ENCODE assay signal across 33 cellular contexts in genomic region chr3:162996368-162996767, GRCh38.
"Had no signal": no experiment of that assay in that cellular context is flagged by ENCODE, and none has a peak within 500 bp of the region (broad histone marks: within the 10 kb centered on the region; RNA-seq: fewer than 3 reads in every experiment).

No MANE protein-coding gene starts in this region.

- H3K27me3 ChIP-seq: brain microvascular endothelial cell, cardiac muscle cell, Peyer's patch had no signal

- DNase-seq: activated CD4-positive, alpha-beta memory T cell treated with anti-CD3 and anti-CD28 coated beads, Interleukin-2, amount 10 ng/mL, durations not matched to agents 7 days and 5 days; activated CD4-positive, alpha-beta T cell treated with anti-CD3 and anti-CD28 coated beads for 1 hour; activated CD4-positive, alpha-beta T cell treated with anti-CD3 and anti-CD28 coated beads for 48 hours; activated CD4-positive, CD25-positive, alpha-beta regulatory T cell; activated CD8-positive, alpha-beta memory T cell treated with anti-CD3 and anti-CD28 coated beads for 24 hours; activated CD8-positive, alpha-beta memory T cell treated with anti-CD3 and anti-CD28 coated beads, Interleukin-2, amount 10 ng/mL, durations not matched to agents 7 days and 5 days; activated CD8-positive, alpha-beta memory T cell treated with anti-CD3 and anti-CD28 coated beads, Interleukin-2, amount 50 U/mL, for 48 hours; activated effector memory CD4-positive, alpha-beta T cell treated with anti-CD3 and anti-CD28 coated beads, Interleukin-2, amount 50 U/mL, for 16 hours; activated naive CD4-positive, alpha-beta T cell; activated naive CD4-positive, alpha-beta T cell treated with anti-CD3 and anti-CD28 coated beads, Interleukin-2, amount 50 U/mL, for 16 hours; activated naive CD8-positive, alpha-beta T cell treated with anti-CD3 and anti-CD28 coated beads for 36 hours; activated T-cell treated with anti-CD3 and anti-CD28 coated beads, Interleukin-2, amount 50 U/mL, for 72 hours; amniotic stem cell; aorta; brain microvascular endothelial cell; MV-4-11; NCI-H1092; NCI-H1436 treated with DMSO at 0.1 percent for 48 hours; NCI-H1694 treated with DMSO at 0.1 percent for 48 hours; NCI-H2029; NCI-H510A; NCI-H526; NCI-H748 treated with DMSO at 0.1 percent for 48 hours; NK-92 treated with Interleukin-12 subunit alpha and Interleukin-12 subunit beta, amount 100 ng/mL, for 24 hours; PC-3; Peyer's patch; SIG-M5; T1000; WERI-Rb-1 had no signal

- H3K4me1 ChIP-seq: Peyer's patch had no signal

- H3K4me3 ChIP-seq: cardiac muscle cell, Peyer's patch had no signal

- H3K36me3 ChIP-seq: brain microvascular endothelial cell, cardiac muscle cell, Peyer's patch, WERI-Rb-1 had no signal

- ATAC-seq: activated CD8-positive, alpha-beta memory T cell treated with anti-CD3 and anti-CD28 coated beads, Interleukin-2, amount 10 ng/mL, durations not matched to agents 7 days and 5 days; activated T-cell treated with anti-CD3 and anti-CD28 coated beads, Interleukin-2, amount 50 U/mL, for 72 hours; activated T-helper 17 cell treated with anti-CD3 and anti-CD28 coated beads, Interleukin-2, amount 50 U/mL, for 72 hours; PC-3; Right ventricle myocardium inferior had no signal

- H3K27ac ChIP-seq: brain microvascular endothelial cell, cardiac muscle cell, Peyer's patch, RWPE1, WERI-Rb-1 had no signal
